ENCODE assay signal across 22 cellular contexts in genomic region chr14:78075610-78076277, GRCh38.
DNase-seq lines count a peak whose midpoint lies in the region; ATAC-seq, FAIRE-seq and TF ChIP-seq lines count a peak whose summit lies in the region.
"Had no signal": no experiment of that assay in that cellular context is flagged by ENCODE, and none has a peak within 500 bp of the region (broad histone marks: within the 10 kb centered on the region; RNA-seq: fewer than 3 reads in every experiment).

No MANE protein-coding gene starts in this region.

- H3K4me3 Mint-ChIP-seq in neural progenitor cell = no peak overlapping the region
- H3K4me3 Mint-ChIP-seq: activated CD8-positive, alpha-beta T cell treated with anti-CD3 and anti-CD28 coated beads, Interleukin-2, amount 10 ng/mL, durations not matched to agents 7 days and 5 days; activated naive CD8-positive, alpha-beta T cell treated with anti-CD3 and anti-CD28 coated beads, Interleukin-2, amount 10 ng/mL, durations not matched to agents 7 days and 5 days; CD4-positive, alpha-beta T cell had no signal

- no peaks in the 10 kb centered on the region for H3K36me3 Mint-ChIP-seq in neural progenitor cell
- H3K36me3 Mint-ChIP-seq: activated naive CD8-positive, alpha-beta T cell treated with anti-CD3 and anti-CD28 coated beads, Interleukin-2, amount 10 ng/mL, durations not matched to agents 7 days and 5 days had no signal

- peak; percentile 5 for DNase-seq in DND-41
- peak; percentile 37 for DNase-seq in NCI-H146 treated with DMSO at 0.1 percent for 48 hours (lab: John Stamatoyannopoulos, UW; ENCODE audit: unreplicated experiment)
- DNase-seq in NCI-H510A treated with DMSO at 0.1 percent for 48 hours (lab: John Stamatoyannopoulos, UW) = peak; percentile 64
- DNase-seq in neural progenitor cell (ENCODE audit: low spot score) = no peak
- no peak for DNase-seq in stimulated activated CD4-positive, alpha-beta T cell treated with anti-CD3 and anti-CD28 coated beads, Interleukin-1b, Interleukin-23, amount 100 ng/mL, for 48 hours
- DNase-seq in kidney = no peak
- no peak for DNase-seq in upper lobe of right lung
- DNase-seq: activated CD8-positive, alpha-beta T cell treated with anti-CD3 and anti-CD28 coated beads, Interleukin-2, amount 10 ng/mL, durations not matched to agents 7 days and 5 days; activated effector memory CD4-positive, alpha-beta T cell treated with Interleukin-2 at 50 U/mL for 16 hours; activated naive CD8-positive, alpha-beta T cell treated with anti-CD3 and anti-CD28 coated beads, Interleukin-2, amount 10 ng/mL, durations not matched to agents 7 days and 5 days; activated T-cell treated with anti-CD3 and anti-CD28 coated beads for 4 hours; CD4-positive, alpha-beta T cell; central memory CD4-positive, alpha-beta T cell; H7; Karpas-422; NCI-H226; Peyer's patch; trophoblast cell had no signal

- H2AFZ ChIP-seq in DND-41 (ENCODE audit: low read depth, low read length) (no peak overlapping the region), neural progenitor cell (replicated peaks) (peak overlapping the region; percentile 64)

- H3K4me1 ChIP-seq in DND-41 (ENCODE audit: insufficient read depth, low read length) (0 out of 2 replicates have a peak, but pooled peaks cover 5% of the 10 kb centered on the region), neural progenitor cell (peaks cover 12% of the 10 kb centered on the region), kidney (ENCODE audit: control insufficient read depth in 1 of 2, insufficient read depth in 1 of 2, low read depth in 1 of 2, low read length in 2 of 2) (no peaks in the 10 kb centered on the region), upper lobe of right lung (no peaks in the 10 kb centered on the region)
- H3K4me1 ChIP-seq: Peyer's patch, prostate gland, SJCRH30 had no signal

- peaks cover 5% of the 10 kb centered on the region for H3K4me1 Mint-ChIP-seq in neural progenitor cell
- H3K4me1 Mint-ChIP-seq: activated naive CD8-positive, alpha-beta T cell treated with anti-CD3 and anti-CD28 coated beads, Interleukin-2, amount 10 ng/mL, durations not matched to agents 7 days and 5 days had no signal

- H3K4me3 ChIP-seq in DND-41 (ENCODE audit: low read depth in 1 of 2, low read length in 2 of 2) = no peak overlapping the region
- H3K4me3 ChIP-seq in neural progenitor cell = no peak overlapping the region
- H3K4me3 ChIP-seq in kidney (ENCODE audit: low read length in 2 of 2) = no peak overlapping the region
- H3K4me3 ChIP-seq in upper lobe of right lung = no peak overlapping the region
- H3K4me3 ChIP-seq: GM12878, Peyer's patch, prostate gland, SJCRH30 had no signal

- no peak for FAIRE-seq in kidney (lab: Jason Lieb, UNC)
- FAIRE-seq: astrocyte, GM12878 had no signal

- H4K20me1 ChIP-seq in DND-41 (ENCODE audit: insufficient read depth, low read length) (no peaks in the 10 kb centered on the region), neural progenitor cell (ENCODE audit: low read depth) (no peaks in the 10 kb centered on the region)

- H3K27me3 Mint-ChIP-seq in neural progenitor cell (ENCODE audit: insufficient read depth, low read depth) = no peaks in the 10 kb centered on the region

- intact Hi-C loops in kidney (cut with DNase I) (no loop called here), upper lobe of right lung (cut with DNase I) (no loop called here)

- H3K4me2 ChIP-seq in DND-41 (ENCODE audit: insufficient read depth, low read length) = no peak overlapping the region
- no peak overlapping the region for H3K4me2 ChIP-seq in neural progenitor cell

- no peak overlapping the region; the same call in 1 of the 2 replicates for H3K27ac ChIP-seq in DND-41 (ENCODE audit: low read length)
- H3K27ac ChIP-seq in neural progenitor cell = no peak overlapping the region
- no peak overlapping the region for H3K27ac ChIP-seq in kidney (ENCODE audit: low read depth in 2 of 2, low read length in 2 of 2)
- H3K27ac ChIP-seq in upper lobe of right lung = no peak overlapping the region
- H3K27ac ChIP-seq: Peyer's patch, prostate gland, SJCRH30 had no signal

- H3K9me3 Mint-ChIP-seq in neural progenitor cell = no peaks in the 10 kb centered on the region
- H3K9me3 Mint-ChIP-seq: activated naive CD8-positive, alpha-beta T cell treated with anti-CD3 and anti-CD28 coated beads, Interleukin-2, amount 10 ng/mL, durations not matched to agents 7 days and 5 days; CD4-positive, alpha-beta T cell had no signal

- H3K79me2 ChIP-seq in DND-41 (ENCODE audit: insufficient read depth, low read length) (no peaks in the 10 kb centered on the region), neural progenitor cell (ENCODE audit: low read depth) (no peaks in the 10 kb centered on the region)

- no peak overlapping the region for H3K27ac Mint-ChIP-seq in neural progenitor cell
- H3K27ac Mint-ChIP-seq: activated CD8-positive, alpha-beta T cell treated with anti-CD3 and anti-CD28 coated beads, Interleukin-2, amount 10 ng/mL, durations not matched to agents 7 days and 5 days; activated naive CD8-positive, alpha-beta T cell treated with anti-CD3 and anti-CD28 coated beads, Interleukin-2, amount 10 ng/mL, durations not matched to agents 7 days and 5 days; CD4-positive, alpha-beta T cell had no signal

- H3F3A ChIP-seq in neural progenitor cell (ENCODE audit: low read depth) = no peaks in the 10 kb centered on the region

- ATAC-seq in DND-41 (ENCODE audit: insufficient read depth, low read depth) = no peak; the same call in 2 of the 3 replicates
- ATAC-seq in upper lobe of right lung = no peak
- ATAC-seq: activated CD8-positive, alpha-beta T cell treated with anti-CD3 and anti-CD28 coated beads, Interleukin-2, amount 10 ng/mL, durations not matched to agents 7 days and 5 days; GM12878 had no signal

- H3K9ac ChIP-seq in DND-41 (ENCODE audit: low read depth, low read length) (no peak overlapping the region), neural progenitor cell (no peak overlapping the region), kidney (ENCODE audit: low read length in 2 of 2) (no peak overlapping the region)

- H3K36me3 ChIP-seq in DND-41 (ENCODE audit: insufficient read depth, low read length) = no peaks in the 10 kb centered on the region
- no peaks in the 10 kb centered on the region for H3K36me3 ChIP-seq in neural progenitor cell
- H3K36me3 ChIP-seq in kidney (ENCODE audit: control insufficient read depth in 1 of 2, insufficient read depth in 2 of 2, low read length in 2 of 2) = no peaks in the 10 kb centered on the region
- H3K36me3 ChIP-seq in upper lobe of right lung = no peaks in the 10 kb centered on the region
- H3K36me3 ChIP-seq: Peyer's patch, prostate gland, SJCRH30 had no signal

- no peaks in the 10 kb centered on the region for H3K9me3 ChIP-seq in DND-41 (ENCODE audit: insufficient read depth, low read length, severe bottlenecking)
- no peaks in the 10 kb centered on the region for H3K9me3 ChIP-seq in neural progenitor cell (ENCODE audit: low read depth)
- no peaks in the 10 kb centered on the region for H3K9me3 ChIP-seq in kidney (ENCODE audit: control insufficient read depth in 1 of 2, low read length in 2 of 2)
- no peaks in the 10 kb centered on the region for H3K9me3 ChIP-seq in upper lobe of right lung
- H3K9me3 ChIP-seq: Peyer's patch, prostate gland, SJCRH30 had no signal

- H3K27me3 ChIP-seq in DND-41 (ENCODE audit: insufficient read depth, low read length, poor library complexity) = peaks cover 6% of the 10 kb centered on the region
- no peaks in the 10 kb centered on the region for H3K27me3 ChIP-seq in neural progenitor cell
- no peaks in the 10 kb centered on the region for H3K27me3 ChIP-seq in upper lobe of right lung
- H3K27me3 ChIP-seq: Peyer's patch, SJCRH30 had no signal

- TF ChIP-seq CTCF in DND-41 (IDR thresholded peaks at IDR 0.05; ENCODE audit: borderline replicate concordance, extremely low read depth, low read length, poor library complexity, severe bottlenecking) (no peak), neural progenitor cell (IDR thresholded peaks at IDR 0.05) (no peak), kidney (IDR thresholded peaks at IDR 0.05; ENCODE audit: borderline replicate concordance, extremely low read depth, insufficient read depth) (no peak), upper lobe of right lung (IDR thresholded peaks at IDR 0.05) (no peak)

Comparison
In these comparisons a context has a peak if more than half of its experiments do, and no peak if none do; other contexts are left out.
1. DNase-seq: peak in DND-41 (single experiment), NCI-H146 treated with DMSO at 0.1 percent for 48 hours (single experiment) and NCI-H510A treated with DMSO at 0.1 percent for 48 hours (single experiment); none in neural progenitor cell (single experiment), stimulated activated CD4-positive, alpha-beta T cell treated with anti-CD3 and anti-CD28 coated beads, Interleukin-1b, Interleukin-23, amount 100 ng/mL, for 48 hours (single experiment), kidney (single experiment) and upper lobe of right lung (single experiment).